In genomic region chr9:99730063-99730462, GRCh38 we compare ENCODE assay signal across 22 cellular contexts.
"Had no signal": no experiment of that assay in that cellular context is flagged by ENCODE, and none has a peak within 500 bp of the region (broad histone marks: within the 10 kb centered on the region; RNA-seq: fewer than 3 reads in every experiment).

No MANE protein-coding gene starts in this region.

- H3K4me3 Mint-ChIP-seq: effector memory CD8-positive, alpha-beta T cell; naive thymus-derived CD4-positive, alpha-beta T cell; nephron; stimulated activated effector memory CD8-positive, alpha-beta T cell treated with anti-CD3 and anti-CD28 coated beads, Interleukin-12 subunit alpha, Interleukin-12 subunit beta, amount 100 ng/mL, for 72 hours had no signal

- H3K4me1 ChIP-seq: prostate gland, vagina had no signal

- H3K36me3 ChIP-seq: gastrocnemius medialis, prostate gland, sigmoid colon, thoracic aorta, tibial nerve, upper lobe of left lung, vagina had no signal

- H3K27ac ChIP-seq: gastrocnemius medialis, prostate gland, sigmoid colon, thoracic aorta, tibial nerve, upper lobe of left lung, vagina had no signal

- H3K36me3 Mint-ChIP-seq: naive thymus-derived CD4-positive, alpha-beta T cell; stimulated activated effector memory CD8-positive, alpha-beta T cell treated with anti-CD3 and anti-CD28 coated beads, Interleukin-12 subunit alpha, Interleukin-12 subunit beta, amount 100 ng/mL, for 72 hours had no signal

- H3K27me3 ChIP-seq: gastrocnemius medialis, sigmoid colon, tibial nerve, upper lobe of left lung, vagina had no signal

- H3K9me3 Mint-ChIP-seq: effector memory CD8-positive, alpha-beta T cell; nephron; stimulated activated effector memory CD8-positive, alpha-beta T cell treated with anti-CD3 and anti-CD28 coated beads, Interleukin-12 subunit alpha, Interleukin-12 subunit beta, amount 100 ng/mL, for 72 hours had no signal

- H3K9me3 ChIP-seq: gastrocnemius medialis, prostate gland, sigmoid colon, thoracic aorta, tibial nerve, upper lobe of left lung, vagina had no signal

- H3K4me1 Mint-ChIP-seq: stimulated activated effector memory CD8-positive, alpha-beta T cell treated with anti-CD3 and anti-CD28 coated beads, Interleukin-12 subunit alpha, Interleukin-12 subunit beta, amount 100 ng/mL, for 72 hours had no signal

- DNase-seq: cortex of kidney; effector memory CD8-positive, alpha-beta T cell; gastrocnemius medialis; head of caudate nucleus; kidney; mesenchymal stem cell; midbrain; naive thymus-derived CD4-positive, alpha-beta T cell; nucleus accumbens; right cardiac atrium; sigmoid colon; stimulated activated CD4-positive, alpha-beta T cell treated with anti-CD3 and anti-CD28 coated beads, Interleukin-2, amount 100 ng/mL, for 24 hours; stimulated activated CD4-positive, alpha-beta T cell treated with anti-CD3 and anti-CD28 coated beads, Interleukin-4, amount 100 ng/mL, for 24 hours; stimulated activated naive CD8-positive, alpha-beta T cell treated with anti-CD3 and anti-CD28 coated beads, Interleukin-15, Interleukin-2, amounts not matched to agents 100 U/mL and 50 U/mL, for 24 hours; upper lobe of left lung had no signal

- H3K27ac Mint-ChIP-seq: naive thymus-derived CD4-positive, alpha-beta T cell; nephron; stimulated activated effector memory CD8-positive, alpha-beta T cell treated with anti-CD3 and anti-CD28 coated beads, Interleukin-12 subunit alpha, Interleukin-12 subunit beta, amount 100 ng/mL, for 72 hours had no signal

- ATAC-seq: effector memory CD8-positive, alpha-beta T cell; gastrocnemius medialis; left lobe of liver; naive thymus-derived CD4-positive, alpha-beta T cell; right cardiac atrium; stimulated activated effector memory CD8-positive, alpha-beta T cell treated with anti-CD3 and anti-CD28 coated beads, Interleukin-12 subunit alpha, Interleukin-12 subunit beta, amount 100 ng/mL, for 72 hours; stimulated activated naive CD8-positive, alpha-beta T cell treated with anti-CD3 and anti-CD28 coated beads, Interleukin-15, Interleukin-2, amounts not matched to agents 100 U/mL and 50 U/mL, for 24 hours had no signal

- H3K4me3 ChIP-seq: gastrocnemius medialis, prostate gland, sigmoid colon, thoracic aorta, tibial nerve, upper lobe of left lung, vagina had no signal
